ENCODE assay signal across 1 cellular context in the genomic region with DNA sequence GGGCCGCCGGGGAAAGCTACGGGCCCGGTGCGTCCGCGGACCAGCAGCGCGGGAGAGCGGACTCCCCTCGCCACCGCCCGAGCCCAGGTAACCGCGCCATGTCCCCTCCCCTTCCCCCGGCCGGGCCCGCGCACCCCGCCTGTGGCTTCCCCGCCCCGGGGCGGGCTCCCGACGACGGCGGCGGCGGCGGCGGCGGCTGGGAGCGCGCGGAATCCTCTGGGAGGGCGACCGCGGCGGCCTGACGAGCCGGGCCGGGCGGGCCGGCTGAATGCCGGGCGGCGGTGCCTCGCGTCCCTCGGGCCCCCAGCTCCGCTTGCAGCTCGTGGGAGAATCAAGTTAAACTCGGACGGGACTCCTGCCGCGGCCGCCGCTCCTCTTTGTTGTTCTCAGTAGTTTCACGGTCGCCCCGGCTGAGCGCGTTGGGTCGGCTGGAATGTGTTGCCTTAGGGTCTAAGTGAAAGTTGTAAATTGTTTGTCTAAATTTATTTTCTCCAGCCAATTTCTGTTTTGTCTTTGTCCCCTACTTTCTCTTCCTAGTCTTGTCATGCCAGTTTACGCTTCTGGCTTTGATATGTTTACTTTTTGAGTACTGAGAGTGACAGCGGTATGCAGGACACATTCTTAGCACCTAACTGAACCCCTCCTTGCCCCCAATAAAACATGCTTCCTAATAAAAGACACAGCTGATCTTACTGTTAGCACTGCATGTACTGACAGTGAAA.
TF ChIP-seq lines count a peak whose summit lies in the region.

No MANE protein-coding gene starts in this region.

TF ChIP-seq in HEK293, 187 proteins besides CTCF, POLR2A, EP300 and RAD21 (continued from another document):
- TF ChIP-seq, protein P1, sequence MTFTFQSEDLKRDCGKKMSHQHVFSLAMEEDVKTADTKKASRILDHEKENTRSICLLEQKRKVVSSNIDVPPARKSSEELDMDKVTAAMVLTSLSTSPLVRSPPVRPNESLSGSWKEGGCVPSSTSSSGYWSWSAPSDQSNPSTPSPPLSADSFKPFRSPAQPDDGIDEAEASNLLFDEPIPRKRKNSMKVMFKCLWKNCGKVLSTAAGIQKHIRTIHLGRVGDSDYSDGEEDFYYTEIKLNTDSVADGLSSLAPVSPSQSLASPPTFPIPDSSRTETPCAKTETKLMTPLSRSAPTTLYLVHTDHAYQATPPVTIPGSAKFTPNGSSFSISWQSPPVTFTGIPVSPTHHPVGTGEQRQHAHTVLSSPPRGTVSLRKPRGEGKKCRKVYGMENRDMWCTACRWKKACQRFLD (tag by site-specific recombination; IDR thresholded peaks at IDR 0.05) = no peak
- TF ChIP-seq ZSCAN30 (tag by site-specific recombination; IDR thresholded peaks at IDR 0.05) = peak; percentile 12; the same call in 1 of the 2 replicates
- peak; percentile 72; the same call in 1 of the 2 replicates for TF ChIP-seq ZNF610 (tag by site-specific recombination; IDR thresholded peaks at IDR 0.05; ENCODE audit: borderline replicate concordance)
- TF ChIP-seq PRDM1 (tag by site-specific recombination; IDR thresholded peaks at IDR 0.05) = peak; percentile 98
- TF ChIP-seq, protein P2, sequence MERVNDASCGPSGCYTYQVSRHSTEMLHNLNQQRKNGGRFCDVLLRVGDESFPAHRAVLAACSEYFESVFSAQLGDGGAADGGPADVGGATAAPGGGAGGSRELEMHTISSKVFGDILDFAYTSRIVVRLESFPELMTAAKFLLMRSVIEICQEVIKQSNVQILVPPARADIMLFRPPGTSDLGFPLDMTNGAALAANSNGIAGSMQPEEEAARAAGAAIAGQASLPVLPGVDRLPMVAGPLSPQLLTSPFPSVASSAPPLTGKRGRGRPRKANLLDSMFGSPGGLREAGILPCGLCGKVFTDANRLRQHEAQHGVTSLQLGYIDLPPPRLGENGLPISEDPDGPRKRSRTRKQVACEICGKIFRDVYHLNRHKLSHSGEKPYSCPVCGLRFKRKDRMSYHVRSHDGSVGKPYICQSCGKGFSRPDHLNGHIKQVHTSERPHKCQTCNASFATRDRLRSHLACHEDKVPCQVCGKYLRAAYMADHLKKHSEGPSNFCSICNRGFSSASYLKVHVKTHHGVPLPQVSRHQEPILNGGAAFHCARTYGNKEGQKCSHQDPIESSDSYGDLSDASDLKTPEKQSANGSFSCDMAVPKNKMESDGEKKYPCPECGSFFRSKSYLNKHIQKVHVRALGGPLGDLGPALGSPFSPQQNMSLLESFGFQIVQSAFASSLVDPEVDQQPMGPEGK (tag by site-specific recombination; IDR thresholded peaks at IDR 0.05) = peak; percentile 29; the same call in 1 of the 2 replicates
- no peak for TF ChIP-seq GLIS2 (tag by site-specific recombination; IDR thresholded peaks at IDR 0.05)
- TF ChIP-seq ZNF510 (tag by site-specific recombination; IDR thresholded peaks at IDR 0.05; ENCODE audit: insufficient replicate concordance) = no peak
- peak; percentile 31; the same call in 1 of the 2 replicates for TF ChIP-seq ZNF335 (tag by site-specific recombination; conservative IDR thresholded peaks at IDR 0.05)
- TF ChIP-seq GLI2 (tag by site-specific recombination; IDR thresholded peaks at IDR 0.05; ENCODE audit: borderline replicate concordance, low read depth) = no peak
- TF ChIP-seq ZNF660 (tag by site-specific recombination; IDR thresholded peaks at IDR 0.05) = no peak
- TF ChIP-seq, protein P3, sequence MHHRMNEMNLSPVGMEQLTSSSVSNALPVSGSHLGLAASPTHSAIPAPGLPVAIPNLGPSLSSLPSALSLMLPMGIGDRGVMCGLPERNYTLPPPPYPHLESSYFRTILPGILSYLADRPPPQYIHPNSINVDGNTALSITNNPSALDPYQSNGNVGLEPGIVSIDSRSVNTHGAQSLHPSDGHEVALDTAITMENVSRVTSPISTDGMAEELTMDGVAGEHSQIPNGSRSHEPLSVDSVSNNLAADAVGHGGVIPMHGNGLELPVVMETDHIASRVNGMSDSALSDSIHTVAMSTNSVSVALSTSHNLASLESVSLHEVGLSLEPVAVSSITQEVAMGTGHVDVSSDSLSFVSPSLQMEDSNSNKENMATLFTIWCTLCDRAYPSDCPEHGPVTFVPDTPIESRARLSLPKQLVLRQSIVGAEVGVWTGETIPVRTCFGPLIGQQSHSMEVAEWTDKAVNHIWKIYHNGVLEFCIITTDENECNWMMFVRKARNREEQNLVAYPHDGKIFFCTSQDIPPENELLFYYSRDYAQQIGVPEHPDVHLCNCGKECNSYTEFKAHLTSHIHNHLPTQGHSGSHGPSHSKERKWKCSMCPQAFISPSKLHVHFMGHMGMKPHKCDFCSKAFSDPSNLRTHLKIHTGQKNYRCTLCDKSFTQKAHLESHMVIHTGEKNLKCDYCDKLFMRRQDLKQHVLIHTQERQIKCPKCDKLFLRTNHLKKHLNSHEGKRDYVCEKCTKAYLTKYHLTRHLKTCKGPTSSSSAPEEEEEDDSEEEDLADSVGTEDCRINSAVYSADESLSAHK (tag by site-specific recombination; IDR thresholded peaks at IDR 0.05) = peak; percentile 80
- no peak for TF ChIP-seq ZFP41 (tag by site-specific recombination; IDR thresholded peaks at IDR 0.05; ENCODE audit: borderline replicate concordance)
- 0 out of 2 replicates have a peak, but pooled peaks have one; percentile 60 for TF ChIP-seq ZFP37 (tag by site-specific recombination; IDR thresholded peaks at IDR 0.05)
- peak; percentile 27; the same call in 1 of the 2 replicates for TF ChIP-seq KLF1 (tag by site-specific recombination; IDR thresholded peaks at IDR 0.05)
- TF ChIP-seq, protein P4, sequence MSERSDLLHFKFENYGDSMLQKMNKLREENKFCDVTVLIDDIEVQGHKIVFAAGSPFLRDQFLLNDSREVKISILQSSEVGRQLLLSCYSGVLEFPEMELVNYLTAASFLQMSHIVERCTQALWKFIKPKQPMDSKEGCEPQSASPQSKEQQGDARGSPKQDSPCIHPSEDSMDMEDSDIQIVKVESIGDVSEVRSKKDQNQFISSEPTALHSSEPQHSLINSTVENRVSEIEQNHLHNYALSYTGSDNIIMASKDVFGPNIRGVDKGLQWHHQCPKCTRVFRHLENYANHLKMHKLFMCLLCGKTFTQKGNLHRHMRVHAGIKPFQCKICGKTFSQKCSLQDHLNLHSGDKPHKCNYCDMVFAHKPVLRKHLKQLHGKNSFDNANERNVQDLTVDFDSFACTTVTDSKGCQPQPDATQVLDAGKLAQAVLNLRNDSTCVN (tag by site-specific recombination; optimal IDR thresholded peaks at IDR 0.05) = peak; percentile 34
